Comparison of ENCODE assay signal across 33 cellular contexts in the genomic region with DNA sequence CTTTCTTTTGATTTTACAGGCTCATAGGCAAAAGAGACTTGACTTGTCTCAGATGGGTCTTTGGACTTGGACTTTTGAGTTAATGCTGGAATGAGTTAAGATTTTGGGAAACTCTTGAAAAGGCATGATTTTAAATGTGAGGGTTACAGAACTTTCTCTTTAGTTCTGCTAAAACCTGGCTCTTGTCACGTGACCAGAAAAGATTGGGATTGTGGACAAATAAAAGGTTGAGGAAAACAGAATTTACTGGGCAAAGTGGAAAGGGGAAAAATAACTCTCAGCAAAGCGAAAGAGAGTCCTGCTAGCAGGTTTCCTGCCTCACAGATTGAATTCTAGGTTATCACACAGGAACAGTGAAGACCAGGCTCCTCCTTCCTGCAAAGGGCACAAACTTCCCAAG.
DNase-seq lines count a peak whose midpoint lies in the region; ATAC-seq, FAIRE-seq and TF ChIP-seq lines count a peak whose summit lies in the region.
"Had no signal": no experiment of that assay in that cellular context is flagged by ENCODE, and none has a peak within 500 bp of the region (broad histone marks: within the 10 kb centered on the region; RNA-seq: fewer than 3 reads in every experiment).

No MANE protein-coding gene starts in this region.

- no peak for TF ChIP-seq EP300 in HepG2 (IDR thresholded peaks at IDR 0.05; ENCODE audit: low read depth in 2 of 2, low read length in 2 of 2)
- no peak for TF ChIP-seq EP300 in HepG2 (CRISPR knock-in tag; IDR thresholded peaks at IDR 0.05; ENCODE audit: borderline replicate concordance)
- TF ChIP-seq EP300 in GM12878 (IDR thresholded peaks at IDR 0.05; ENCODE audit: borderline replicate concordance in 1 of 2, control insufficient read depth in 1 of 2, low read depth in 2 of 2, low read length in 2 of 2): no peak
- no peak for TF ChIP-seq EP300 in K562 (IDR thresholded peaks at IDR 0.05; ENCODE audit: low read length)

- WGBS in HepG2 (ENCODE audit: low lambda C conversion rate): 5% methylated on average over 2 of the region's 2 CpGs
- WGBS in right lobe of liver (ENCODE audit: insufficient coverage, low coverage, low lambda C conversion rate, missing lambda C conversion rate): 18% methylated on average over 2 of the region's 2 CpGs
- 4% methylated on average over 2 of the region's 2 CpGs for WGBS in GM12878 (ENCODE audit: insufficient coverage, insufficient replicate concordance, low lambda C conversion rate, missing lambda C conversion rate)
- 0% methylated on average over 2 of the region's 2 CpGs for WGBS in K562 (ENCODE audit: insufficient coverage, low coverage, missing lambda C conversion rate)

- intact Hi-C loops in HepG2 (cut with micrococcal nuclease; ENCODE audit: unreplicated experiment): no loop called here
- intact Hi-C loops in right lobe of liver (cut with DNase I): no loop called here
- intact Hi-C loops in GM12878 (cut with micrococcal nuclease; ENCODE audit: unreplicated experiment): no loop called here
- intact Hi-C loops in K562 (cut with micrococcal nuclease): no loop called here

- ATAC-seq in HepG2: no peak
- no peak for ATAC-seq in right lobe of liver
- ATAC-seq in GM12878: no peak
- no peak for ATAC-seq in K562
- ATAC-seq: A549; CD8-positive, alpha-beta T cell had no signal

- H3K4me1 ChIP-seq in HepG2 (ENCODE audit: insufficient read depth, low read length) (no peaks in the 10 kb centered on the region), right lobe of liver (no peaks in the 10 kb centered on the region), GM12878 (ENCODE audit: control insufficient read depth, insufficient read depth, low read length) (no peaks in the 10 kb centered on the region), K562 (replicated peaks in 1 of 2; ENCODE audit: control insufficient read depth in 2 of 2, insufficient read depth in 2 of 2, low read length in 2 of 2) (no peaks in the 10 kb centered on the region)
- H3K4me1 ChIP-seq: A549; BE2C; BLaER1; BLaER1 treated with 17β-estradiol and CSF1 and Interleukin-3, amounts not matched to agents 10 nM and 100 nM; Caco-2 had no signal

- H3K9ac ChIP-seq in HepG2 (ENCODE audit: insufficient read depth, low read depth, low read length) (no peak overlapping the region), GM12878 (ENCODE audit: control insufficient read depth, insufficient read depth, low read length) (no peak overlapping the region), K562 (ENCODE audit: insufficient read depth in 1 of 2, low read depth in 2 of 2, low read length in 2 of 2) (no peak overlapping the region)
- H3K9ac ChIP-seq: BLaER1; BLaER1 treated with 17β-estradiol and CSF1 and Interleukin-3, amounts not matched to agents 10 nM and 100 nM had no signal

- H3K4me2 ChIP-seq in HepG2 (ENCODE audit: low read depth, low read length): no peak overlapping the region
- no peak overlapping the region for H3K4me2 ChIP-seq in GM12878 (ENCODE audit: control insufficient read depth, insufficient read depth)
- H3K4me2 ChIP-seq in K562 (ENCODE audit: insufficient read depth, low read length): no peak overlapping the region
- H3K4me2 ChIP-seq: A549; BLaER1; BLaER1 treated with 17β-estradiol and CSF1 and Interleukin-3, amounts not matched to agents 10 nM and 100 nM had no signal

- TF ChIP-seq POLR2A in HepG2 (IDR thresholded peaks at IDR 0.05; ENCODE audit: insufficient read depth in 1 of 2, low read depth in 2 of 2, low read length in 2 of 2) (no peak), right lobe of liver (IDR thresholded peaks at IDR 0.05) (no peak), GM12878 (IDR thresholded peaks at IDR 0.05; ENCODE audit: low read depth, low read length) (no peak), K562 (conservative IDR thresholded peaks at IDR 0.05) (no peak)

- no peaks in the 10 kb centered on the region for H3K27me3 ChIP-seq in HepG2 (ENCODE audit: control insufficient read depth in 1 of 2, insufficient read depth in 2 of 2, low read length in 2 of 2)
- no peaks in the 10 kb centered on the region for H3K27me3 ChIP-seq in right lobe of liver
- no peaks in the 10 kb centered on the region for H3K27me3 ChIP-seq in GM12878 (replicated peaks in 1 of 2; ENCODE audit: control insufficient read depth in 2 of 2, insufficient read depth in 2 of 2, low read length in 1 of 2)
- H3K27me3 ChIP-seq in K562 (ENCODE audit: control insufficient read depth in 2 of 2, insufficient read depth in 2 of 2, low read length in 2 of 2): no peaks in the 10 kb centered on the region
- H3K27me3 ChIP-seq: BE2C had no signal

- SMC1A ChIA-PET in GM12878 (lab: Charles Lee; ENCODE audit: uncharacterized antibody, unreplicated experiment): no interaction called here

- H3K4me3 ChIP-seq in HepG2 (replicated peaks in 1 of 3; ENCODE audit: insufficient read depth in 1 of 3, low read depth in 2 of 3, low read length in 3 of 3) (no peak overlapping the region), right lobe of liver (no peak overlapping the region), GM12878 (no peak overlapping the region), K562 (no peak overlapping the region)
- H3K4me3 ChIP-seq: A549; BLaER1; BLaER1 treated with 17β-estradiol and CSF1 and Interleukin-3, amounts not matched to agents 10 nM and 100 nM had no signal

- BruUV-seq in HepG2 (replicated peaks; lab: Mats Ljungman, UMichigan) (no TSS peak), GM12878 (replicated peaks; lab: Mats Ljungman, UMichigan) (no TSS peak), K562 (replicated peaks; lab: Mats Ljungman, UMichigan) (no TSS peak)

- H3K9me3 ChIP-seq in HepG2 (ENCODE audit: low read length) (peaks cover 61% of the 10 kb centered on the region), right lobe of liver (peaks cover 0 to 3% (median 0%) of the 10 kb centered on the region in 4 donors), GM12878 (replicated peaks; ENCODE audit: control insufficient read depth, insufficient read depth, low read length) (no peaks in the 10 kb centered on the region), K562 (replicated peaks; ENCODE audit: control insufficient read depth, insufficient read depth, low read depth, low read length) (no peaks in the 10 kb centered on the region)
- H3K9me3 ChIP-seq: A549, BE2C, Caco-2 had no signal

- H3K9me1 ChIP-seq in K562 (ENCODE audit: control insufficient read depth, insufficient read depth, low read length): no peaks in the 10 kb centered on the region

- CTCF ChIA-PET in HepG2 (lab: Yijun Ruan, JAX; ENCODE audit: low intra/inter-chr PET ratio, low total read pairs) (no interaction called here), GM12878 (lab: Yijun Ruan, JAX) (no interaction called here), K562 (lab: Yijun Ruan, JAX; ENCODE audit: low intra/inter-chr PET ratio) (no interaction called here)

- FAIRE-seq in HepG2 (lab: Jason Lieb, UNC) (no peak), GM12878 (lab: Jason Lieb, UNC) (no peak), K562 (lab: Jason Lieb, UNC) (no peak)
- FAIRE-seq: A204.1, A549, D721Med had no signal

- TF ChIP-seq RAD21 in HepG2 (CRISPR knock-in tag; IDR thresholded peaks at IDR 0.05): no peak
- TF ChIP-seq RAD21 in GM12878 (IDR thresholded peaks at IDR 0.05; ENCODE audit: insufficient read depth, low read depth, low read length): no peak
- TF ChIP-seq RAD21 in K562 (CRISPR knock-in tag; conservative IDR thresholded peaks at IDR 0.05 in 1 of 2, IDR thresholded peaks at IDR 0.05 in 1 of 2): no peak

- no peaks in the 10 kb centered on the region for H3K79me2 ChIP-seq in HepG2 (ENCODE audit: insufficient read depth, low read length)
- H3K79me2 ChIP-seq in GM12878 (ENCODE audit: control insufficient read depth, insufficient read depth, low read length): no peaks in the 10 kb centered on the region
- no peaks in the 10 kb centered on the region for H3K79me2 ChIP-seq in K562 (ENCODE audit: control insufficient read depth, insufficient read depth, low read length)

- no peak for TF ChIP-seq CTCF in HepG2 (CRISPR knock-in tag; IDR thresholded peaks at IDR 0.05)
- TF ChIP-seq CTCF in right lobe of liver (IDR thresholded peaks at IDR 0.05): no peak
- TF ChIP-seq CTCF in GM12878 (IDR thresholded peaks at IDR 0.05 in 2 of 3, conservative IDR thresholded peaks at IDR 0.05 in 1 of 3; ENCODE audit: control insufficient read depth in 2 of 3, extremely low read depth in 1 of 3, insufficient read depth in 1 of 3, low read depth in 3 of 3, low read length in 3 of 3): no peak
- TF ChIP-seq CTCF in K562 (IDR thresholded peaks at IDR 0.05 in 2 of 3, conservative IDR thresholded peaks at IDR 0.05 in 1 of 3; ENCODE audit: insufficient read depth in 2 of 3, low read depth in 1 of 3, low read length in 3 of 3): no peak
- no peak for TF ChIP-seq CTCF in GM10266 (IDR thresholded peaks at IDR 0.05; ENCODE audit: control insufficient read depth, insufficient read depth, low read depth, missing control alignments)

- DNase-seq in HepG2 (ENCODE audit: low spot score) (no peak), right lobe of liver (no peak), GM12878 (ENCODE audit: low read depth, low spot score) (no peak), K562 (ENCODE audit: extremely low read depth in 1 of 4, low spot score in 3 of 4) (no peak), GM10266 (ENCODE audit: extremely low spot score) (no peak)
- no peak for DNase-seq in activated CD4-positive, CD25-positive, alpha-beta regulatory T cell (lab: John Stamatoyannopoulos, UW)
- DNase-seq: 8988T; ACHN; AML-193; BE2C; C1 segment of cervical spinal cord; Caco-2; Calu3; CD4-positive, alpha-beta memory T cell; CD4-positive, alpha-beta T cell; CD4-positive, CD25-positive, alpha-beta regulatory T cell; CD8-positive, alpha-beta memory T cell; CD8-positive, alpha-beta T cell; COR-L47; DMS 273 treated with DMSO at 0.1 percent for 48 hours; DMS153; DMS53; DMS79; DMS79 treated with DMSO at 0.1 percent for 48 hours; DND-41; EL had no signal

- RAD21 ChIA-PET in GM12878 (lab: Charles Lee; ENCODE audit: unreplicated experiment): no interaction called here

- in situ Hi-C loops in HepG2 (cut with HindIII; ENCODE audit: extremely low pct_ligation_motif_present, low pct_unique_long_range_greater_than_20kb): no loop called here
- in situ Hi-C loops in GM12878 (cut with MboI): no loop called here
- in situ Hi-C loops in K562 (cut with MboI): no loop called here

- POLR2A ChIA-PET in HepG2 (lab: Yijun Ruan, JAX): no interaction called here
- POLR2A ChIA-PET in GM12878 (lab: Charles Lee): no interaction called here
- POLR2A ChIA-PET in K562 (lab: Yijun Ruan, JAX): no interaction called here

- H3K27ac ChIP-seq in HepG2 (ENCODE audit: extremely low read length, insufficient read depth, low read length): no peak overlapping the region
- H3K27ac ChIP-seq in right lobe of liver: no peak overlapping the region
- no peak overlapping the region for H3K27ac ChIP-seq in GM12878 (ENCODE audit: control insufficient read depth, insufficient read depth)
- no peak overlapping the region for H3K27ac ChIP-seq in K562 (ENCODE audit: extremely low read depth, low read depth, low read length)
- H3K27ac ChIP-seq: 22Rv1; A549; BLaER1; BLaER1 treated with 17β-estradiol and CSF1 and Interleukin-3, amounts not matched to agents 10 nM and 100 nM; C4-2B had no signal

- H4K20me1 ChIP-seq in HepG2 (ENCODE audit: insufficient read depth, low read length): no peaks in the 10 kb centered on the region
- H4K20me1 ChIP-seq in GM12878 (ENCODE audit: control insufficient read depth, insufficient read depth): no peaks in the 10 kb centered on the region
- no peaks in the 10 kb centered on the region for H4K20me1 ChIP-seq in K562 (replicated peaks; ENCODE audit: control insufficient read depth, insufficient read depth, low read length)
- H4K20me1 ChIP-seq: BLaER1; BLaER1 treated with 17β-estradiol and CSF1 and Interleukin-3, amounts not matched to agents 10 nM and 100 nM had no signal

- no peaks in the 10 kb centered on the region for H3K36me3 ChIP-seq in HepG2 (replicated peaks in 1 of 2; ENCODE audit: control insufficient read depth in 1 of 2, insufficient read depth in 2 of 2, low read length in 2 of 2)
- no peaks in the 10 kb centered on the region for H3K36me3 ChIP-seq in right lobe of liver
- no peaks in the 10 kb centered on the region for H3K36me3 ChIP-seq in GM12878 (ENCODE audit: control insufficient read depth in 2 of 2, insufficient read depth in 2 of 2, low read length in 1 of 2)
- H3K36me3 ChIP-seq in K562 (ENCODE audit: control insufficient read depth, insufficient read depth, low read length): no peaks in the 10 kb centered on the region
- H3K36me3 ChIP-seq: BE2C; BLaER1; BLaER1 treated with 17β-estradiol and CSF1 and Interleukin-3, amounts not matched to agents 10 nM and 100 nM had no signal

- H2AFZ ChIP-seq in HepG2 (ENCODE audit: low read length): no peak overlapping the region
- H2AFZ ChIP-seq in GM12878 (ENCODE audit: control insufficient read depth, low read depth, low read length): no peak overlapping the region
- no peak overlapping the region for H2AFZ ChIP-seq in K562 (ENCODE audit: low read depth, low read length)
